1 cellular context compared by ENCODE assay signal in the genomic region with DNA sequence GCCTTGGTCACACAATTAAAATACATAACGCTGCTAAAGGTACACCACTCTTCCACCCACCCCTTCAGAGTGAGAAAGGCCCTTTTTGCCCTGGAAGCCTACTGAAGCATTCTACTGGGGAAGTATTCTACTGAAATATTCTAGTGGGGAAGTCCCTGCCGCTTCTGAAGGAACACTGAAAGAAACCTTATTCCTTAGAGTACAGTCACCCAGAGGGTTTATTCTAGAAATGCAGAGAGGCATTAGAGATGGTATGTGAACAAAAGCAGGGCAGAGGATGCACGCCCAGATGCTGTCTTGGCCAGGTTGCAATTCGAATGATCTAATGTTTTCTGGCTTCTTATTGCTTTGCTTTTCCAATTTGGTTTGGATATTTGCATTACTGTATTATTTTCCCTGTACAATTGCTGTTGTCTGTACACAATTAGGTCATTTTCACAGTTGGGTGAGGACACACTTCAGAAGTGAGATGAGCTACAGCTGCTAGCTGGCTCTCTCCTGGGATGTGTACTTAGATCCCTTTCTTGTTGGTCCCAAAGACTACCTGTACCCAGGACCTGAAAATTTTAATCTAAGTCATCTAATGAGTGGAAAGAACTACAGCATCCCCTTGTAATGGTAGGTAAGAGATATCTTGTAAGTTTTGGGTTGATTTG.
TF ChIP-seq lines count a peak whose summit lies in the region.

No MANE protein-coding gene starts in this region.

TF ChIP-seq in endothelial cell of umbilical vein, 7 proteins besides CTCF, POLR2A, EP300 and RAD21:
- TF ChIP-seq FOS (IDR thresholded peaks at IDR 0.05; ENCODE audit: borderline replicate concordance, insufficient read depth, low read length) (no peak), MYC (IDR thresholded peaks at IDR 0.05; ENCODE audit: low read depth, low read length) (no peak), GATA2 (IDR thresholded peaks at IDR 0.05; ENCODE audit: insufficient read depth, insufficient read length, low read depth, low read length) (no peak), POLR2AphosphoS5 (IDR thresholded peaks at IDR 0.05; ENCODE audit: insufficient read depth, low read depth, low read length) (no peak), JUN (IDR thresholded peaks at IDR 0.05; ENCODE audit: borderline replicate concordance, insufficient read depth, insufficient read length, low read depth) (no peak), EZH2 (IDR thresholded peaks at IDR 0.05; ENCODE audit: borderline replicate concordance, low read depth, low read length, severe bottlenecking) (no peak)
- TF ChIP-seq, protein P1, sequence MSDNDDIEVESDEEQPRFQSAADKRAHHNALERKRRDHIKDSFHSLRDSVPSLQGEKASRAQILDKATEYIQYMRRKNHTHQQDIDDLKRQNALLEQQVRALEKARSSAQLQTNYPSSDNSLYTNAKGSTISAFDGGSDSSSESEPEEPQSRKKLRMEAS (IDR thresholded peaks at IDR 0.05; ENCODE audit: insufficient read depth, insufficient read length): no peak
